Comparison of ENCODE assay signal across 8 cellular contexts in genomic region chr5:96256795-96257470, GRCh38.
DNase-seq lines count a peak whose midpoint lies in the region; ATAC-seq and TF ChIP-seq lines count a peak whose summit lies in the region.

No MANE protein-coding gene starts in this region.

- no peak for TF ChIP-seq CTCF in glutamatergic neuron (IDR thresholded peaks at IDR 0.05; ENCODE audit: partially characterized antibody, unreplicated experiment)

- peak overlapping the region; percentile 53 for H3K4me3 Mint-ChIP-seq in glutamatergic neuron (ENCODE audit: unreplicated experiment)

- peak overlapping the region; percentile 97 for H3K27ac Mint-ChIP-seq in glutamatergic neuron (ENCODE audit: unreplicated experiment)

- peaks cover 47% of the 10 kb centered on the region for H3K4me1 Mint-ChIP-seq in glutamatergic neuron (ENCODE audit: low read depth, unreplicated experiment)

- ATAC-seq in GM21390 (IDR thresholded peaks at IDR 0.05; ENCODE audit: unreplicated experiment) (peak; percentile 76), GM19452 (IDR thresholded peaks at IDR 0.05; ENCODE audit: unreplicated experiment) (no peak)

- H3K36me3 Mint-ChIP-seq in glutamatergic neuron (ENCODE audit: unreplicated experiment), result peaks cover 6% of the 10 kb centered on the region

- peak; percentile 75 for DNase-seq in D341Med (ENCODE audit: low spot score)
- peak; percentile 87 for DNase-seq in NCI-H82 (lab: John Stamatoyannopoulos, UW)
- peak; percentile 82 for DNase-seq in glutamatergic neuron
- DNase-seq in CD1c-positive myeloid dendritic cell (ENCODE audit: extremely low spot score), result no peak
- no peak for DNase-seq in effector CD8-positive, alpha-beta T cell (lab: John Stamatoyannopoulos, UW)
- no peak for DNase-seq in NCI-H1436 (lab: John Stamatoyannopoulos, UW)

- H3K9me3 Mint-ChIP-seq in glutamatergic neuron (ENCODE audit: unreplicated experiment), result peaks cover 10% of the 10 kb centered on the region

- H3K27me3 Mint-ChIP-seq in glutamatergic neuron (ENCODE audit: unreplicated experiment), result no peaks in the 10 kb centered on the region

Comparison
In these comparisons a context has a peak if more than half of its experiments do, and no peak if none do; other contexts are left out.
1. DNase-seq: peak in D341Med (single experiment), NCI-H82 (single experiment) and glutamatergic neuron (single experiment); none in CD1c-positive myeloid dendritic cell (single experiment), effector CD8-positive, alpha-beta T cell (single experiment) and NCI-H1436 (single experiment).